Comparison of ENCODE assay signal across 18 cellular contexts in genomic region chr7:16205481-16205880, GRCh38.
DNase-seq lines count a peak whose midpoint lies in the region; ATAC-seq, FAIRE-seq and TF ChIP-seq lines count a peak whose summit lies in the region.
"Had no signal": no experiment of that assay in that cellular context is flagged by ENCODE, and none has a peak within 500 bp of the region (broad histone marks: within the 10 kb centered on the region; RNA-seq: fewer than 3 reads in every experiment).

No MANE protein-coding gene starts in this region.

- FAIRE-seq in urothelium cell line (lab: Jason Lieb, UNC) = no peak
- FAIRE-seq: GM12878, GM18507, HTR-8/SVneo had no signal

- no peaks in the 10 kb centered on the region for H3K27me3 ChIP-seq in HUES48 (ENCODE audit: control insufficient read depth, insufficient read depth, low read length)

- H3K27ac ChIP-seq in HUES48 (ENCODE audit: low read depth, low read length) = peak overlapping the region; percentile 43
- H3K27ac ChIP-seq: GM23248 had no signal

- TF ChIP-seq CTCF in AG09309 (IDR thresholded peaks at IDR 0.05; ENCODE audit: control insufficient read depth, insufficient read depth, low read depth, low read length, missing control alignments) (no peak), fibroblast of pulmonary artery (IDR thresholded peaks at IDR 0.05; ENCODE audit: low read length, missing control alignments) (no peak)

- H3K36me3 ChIP-seq in HUES48 (ENCODE audit: control insufficient read depth, insufficient read depth, low read length) = no peaks in the 10 kb centered on the region

- H3K9me3 ChIP-seq in HUES48 (ENCODE audit: control insufficient read depth, insufficient read depth, low read length) = 0 out of 2 replicates have a peak, but pooled peaks cover 3% of the 10 kb centered on the region

- H3K9ac ChIP-seq in HUES48 (ENCODE audit: low read depth, low read length) = no peak overlapping the region
- H3K9ac ChIP-seq: GM23248 had no signal

- peaks cover 15% of the 10 kb centered on the region for H3K4me1 ChIP-seq in HUES48 (ENCODE audit: control insufficient read depth, insufficient read depth, low read length)

- no peak for ATAC-seq in HG02759 (IDR thresholded peaks at IDR 0.05; ENCODE audit: unreplicated experiment)
- ATAC-seq: GM12878 had no signal

- H3K4me3 ChIP-seq in AG09309 (ENCODE audit: control insufficient read depth, low read depth, low read length) = no peak overlapping the region
- H3K4me3 ChIP-seq in HUES48 (ENCODE audit: low read depth, low read length) = no peak overlapping the region
- H3K4me3 ChIP-seq in fibroblast of pulmonary artery (replicated peaks; ENCODE audit: low read depth, low read length) = no peak overlapping the region
- H3K4me3 ChIP-seq: GM12878, GM23248 had no signal

- DNase-seq in AG09309 (ENCODE audit: low read depth) = peak; percentile 1
- peak; percentile 61 for DNase-seq in fibroblast of pulmonary artery (ENCODE audit: low read depth)
- peak; percentile 6 for DNase-seq in iris pigment epithelial cell (ENCODE audit: low read depth)
- no peak for DNase-seq in effector CD8-positive, alpha-beta T cell (lab: John Stamatoyannopoulos, UW)
- DNase-seq in urothelium cell line (ENCODE audit: low spot score) = no peak
- no peak for DNase-seq in stimulated activated CD8-positive, alpha-beta memory T cell treated with anti-CD3 and anti-CD28 coated beads, Interleukin-4, amount 100 ng/mL, for 48 hours
- DNase-seq: ACHN; C1 segment of cervical spinal cord; Calu3; CD4-positive, alpha-beta T cell; DMS79; GM23248; IMR-90 had no signal

Comparison
In these comparisons a context has a peak if more than half of its experiments do, and no peak if none do; other contexts are left out.
1. DNase-seq: peak in AG09309 (single experiment), fibroblast of pulmonary artery (single experiment) and iris pigment epithelial cell (single experiment); none in effector CD8-positive, alpha-beta T cell (single experiment), urothelium cell line (single experiment) and stimulated activated CD8-positive, alpha-beta memory T cell treated with anti-CD3 and anti-CD28 coated beads, Interleukin-4, amount 100 ng/mL, for 48 hours (single experiment).